ENCODE assay signal across 8 cellular contexts in genomic region chr2:25376750-25377621, GRCh38. TPM values are rescaled to one million over a fixed set of nuclear protein-coding genes. Genes with fewer than 3 reads are reported as not detected.
DNase-seq lines count a peak whose midpoint lies in the region; ATAC-seq, FAIRE-seq and TF ChIP-seq lines count a peak whose summit lies in the region.

No MANE protein-coding gene starts in this region.

- H3K27ac ChIP-seq in keratinocyte (ENCODE audit: control insufficient read depth, insufficient read depth, low read length): peak overlapping the region; percentile 91

- H3K4me3 ChIP-seq in keratinocyte (ENCODE audit: control insufficient read depth in 2 of 3, extremely low read depth in 1 of 3, insufficient read depth in 2 of 3, low read depth in 1 of 3, low read length in 3 of 3): peak overlapping the region in 1 of 3 experiments; percentile 50

- H3K4me1 ChIP-seq in keratinocyte (ENCODE audit: control insufficient read depth, extremely low read depth, insufficient read depth, low read length): peaks cover 37% of the 10 kb centered on the region

- peak; percentile 89 for DNase-seq in Ammon's horn (ENCODE audit: low spot score)
- peak; percentile 83 for DNase-seq in NCI-H226
- peak; percentile 88 to 98 (median 93) for DNase-seq in activated CD4-positive, CD25-positive, alpha-beta regulatory T cell (lab: John Stamatoyannopoulos, UW)
- DNase-seq in central memory CD4-positive, alpha-beta T cell: peak; percentile 90
- peak; percentile 99 for DNase-seq in keratinocyte (ENCODE audit: low read depth, low spot score)
- DNase-seq in stimulated activated CD4-positive, alpha-beta T cell treated with anti-CD3 and anti-CD28 coated beads, Interleukin-15, amount 100 ng/mL, for 24 hours: peak; percentile 94

- peak in 2 of 3 experiments; percentile 65 to 77 for TF ChIP-seq CTCF in keratinocyte (optimal IDR thresholded peaks at IDR 0.05 in 1 of 3, IDR thresholded peaks at IDR 0.05 in 1 of 3, conservative IDR thresholded peaks at IDR 0.05 in 1 of 3; ENCODE audit: extremely low read depth in 1 of 3, insufficient read depth in 2 of 3, low read length in 3 of 3)

- H3K36me3 ChIP-seq in keratinocyte (ENCODE audit: control insufficient read depth in 2 of 2, extremely low read depth in 1 of 2, insufficient read depth in 2 of 2, low read length in 2 of 2): no peaks in the 10 kb centered on the region

- dilution Hi-C loops in keratinocyte (cut with MboI; ENCODE audit: extremely low pct_ligation_motif_present, low sequenced_read_pairs): no loop called here

- peak overlapping the region; percentile 74 for H3K9ac ChIP-seq in keratinocyte (ENCODE audit: control insufficient read depth, extremely low read depth, insufficient read depth, low read length)

- H3K9me1 ChIP-seq in keratinocyte (ENCODE audit: control insufficient read depth, extremely low read depth, insufficient read depth, low read length): no peaks in the 10 kb centered on the region

- H4K20me1 ChIP-seq in keratinocyte (ENCODE audit: control insufficient read depth, extremely low read depth, insufficient read depth, low read length): no peaks in the 10 kb centered on the region

- peak; percentile 95 for ATAC-seq in GM19043 (IDR thresholded peaks at IDR 0.05; ENCODE audit: low read depth, unreplicated experiment)
- ATAC-seq in HG03342 (IDR thresholded peaks at IDR 0.05; ENCODE audit: unreplicated experiment): peak; percentile 95

- peak; percentile 99 for FAIRE-seq in keratinocyte (lab: Jason Lieb, UNC)

- H3K27me3 ChIP-seq in keratinocyte (ENCODE audit: control insufficient read depth, extremely low read depth, insufficient read depth, low read length): no peaks in the 10 kb centered on the region

- peak overlapping the region; percentile 57 for H2AFZ ChIP-seq in keratinocyte (ENCODE audit: control insufficient read depth, low read length)

- H3K79me2 ChIP-seq in keratinocyte (ENCODE audit: control insufficient read depth, insufficient read depth, low read length): no peaks in the 10 kb centered on the region

- H3K9me3 ChIP-seq in keratinocyte (ENCODE audit: control insufficient read depth, low read depth, low read length): peaks cover 5% of the 10 kb centered on the region

- peak overlapping the region; percentile 71 for H3K4me2 ChIP-seq in keratinocyte (ENCODE audit: control insufficient read depth, extremely low read depth, insufficient read depth, low read depth, low read length)

RNA-seq across cellular contexts. Expression of gene DNMT3A, which starts 35.3 kb away (rescaled TPM):
- polyA plus RNA-seq in keratinocyte: 1.5 to 2.2 TPM (median 2.1 TPM) in 3 replicates
- 2.2 TPM for polyA plus RNA-seq in keratinocyte (2011; ENCODE audit: low read depth)
- 0.88 and 1.7 TPM in 2 replicates for polyA plus RNA-seq in keratinocyte (2011; cell fraction: cytosol; rRNA removed)
- 5.8 and 6.7 TPM in 2 replicates for polyA plus RNA-seq in keratinocyte (2011; cell fraction: nucleus; rRNA removed)
- polyA plus RNA-seq in keratinocyte (2012; ENCODE audit: low replicate concordance): 2.5 and 4.6 TPM in 2 replicates
- 4.8 to 16.5 TPM (median 10.5 TPM) in 3 replicates for polyA minus RNA-seq in keratinocyte
- 5.6 TPM for polyA minus RNA-seq in keratinocyte (2011; cell fraction: cytosol; rRNA and poly(A)+ RNA removed)
- 7.4 and 10.2 TPM in 2 replicates for polyA minus RNA-seq in keratinocyte (2011; cell fraction: nucleus; rRNA and poly(A)+ RNA removed)
